1 cellular context compared by ENCODE assay signal in the genomic region with DNA sequence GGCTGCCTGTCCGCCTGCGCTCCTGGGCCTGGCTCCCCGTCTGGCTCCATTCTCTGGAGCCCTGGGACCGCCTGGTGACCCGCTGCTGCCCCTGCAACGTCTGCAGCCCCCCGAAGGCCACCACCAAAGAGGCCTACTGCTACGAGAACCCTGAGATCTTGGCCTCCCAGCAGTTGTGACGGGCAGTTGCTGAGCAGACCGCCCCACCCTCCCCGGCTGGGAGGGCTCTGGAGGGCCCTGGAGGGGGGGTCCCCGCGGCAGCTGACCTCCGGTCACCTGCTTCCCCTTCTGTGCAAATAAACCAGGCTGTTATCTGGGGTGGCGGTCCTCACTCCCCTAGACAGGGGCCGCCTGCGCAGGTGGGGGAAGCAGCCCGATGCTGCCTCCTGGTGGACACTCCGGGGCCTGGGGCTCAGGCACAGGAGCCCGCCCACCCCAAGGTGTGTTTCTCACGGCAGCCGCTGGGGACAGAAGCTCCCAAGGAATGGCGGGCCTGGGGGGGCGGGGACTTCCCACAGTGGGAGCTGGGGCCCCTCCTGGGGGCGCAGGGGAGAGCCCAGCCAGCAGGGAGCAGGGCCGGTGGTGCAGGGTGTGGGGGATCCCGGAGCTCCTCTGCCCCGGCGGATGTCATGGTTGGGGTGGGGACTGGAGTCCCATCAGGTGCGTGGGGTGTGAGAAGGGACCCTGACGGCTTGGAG.
TF ChIP-seq lines count a peak whose summit lies in the region.

No MANE protein-coding gene starts in this region.

TF ChIP-seq in HepG2, 621 proteins besides CTCF, POLR2A, EP300 and RAD21 (continued from another document and continues in another):
- TF ChIP-seq, protein P1, sequence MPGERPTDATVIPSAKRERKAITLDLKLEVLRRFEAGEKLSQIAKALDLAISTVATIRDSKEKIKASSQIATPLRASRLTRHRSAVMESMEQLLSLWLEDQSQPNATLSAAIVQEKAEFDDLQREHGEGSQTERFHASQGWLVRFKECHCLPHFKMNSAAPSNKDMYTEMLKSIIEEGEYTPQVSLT (CRISPR knock-in tag; IDR thresholded peaks at IDR 0.05; ENCODE audit: borderline replicate concordance, low read depth): no peak
- TF ChIP-seq, protein P2, sequence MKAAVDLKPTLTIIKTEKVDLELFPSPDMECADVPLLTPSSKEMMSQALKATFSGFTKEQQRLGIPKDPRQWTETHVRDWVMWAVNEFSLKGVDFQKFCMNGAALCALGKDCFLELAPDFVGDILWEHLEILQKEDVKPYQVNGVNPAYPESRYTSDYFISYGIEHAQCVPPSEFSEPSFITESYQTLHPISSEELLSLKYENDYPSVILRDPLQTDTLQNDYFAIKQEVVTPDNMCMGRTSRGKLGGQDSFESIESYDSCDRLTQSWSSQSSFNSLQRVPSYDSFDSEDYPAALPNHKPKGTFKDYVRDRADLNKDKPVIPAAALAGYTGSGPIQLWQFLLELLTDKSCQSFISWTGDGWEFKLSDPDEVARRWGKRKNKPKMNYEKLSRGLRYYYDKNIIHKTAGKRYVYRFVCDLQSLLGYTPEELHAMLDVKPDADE (CRISPR knock-in tag; IDR thresholded peaks at IDR 0.05): no peak; the same call in 1 of the 2 replicates
- TF ChIP-seq ZNF546 (CRISPR knock-in tag; conservative IDR thresholded peaks at IDR 0.05) (peak; percentile 29; the same call in 1 of the 2 replicates), ZMYM2 (CRISPR knock-in tag; IDR thresholded peaks at IDR 0.05) (peak; percentile 30; the same call in 1 of the 2 replicates), CREB1 (IDR thresholded peaks at IDR 0.05) (no peak), CREB1 (CRISPR knock-in tag; IDR thresholded peaks at IDR 0.05) (no peak), MYC (CRISPR knock-in tag; IDR thresholded peaks at IDR 0.05; ENCODE audit: borderline replicate concordance) (peak; percentile 60; the same call in 1 of the 2 replicates), MIER2 (CRISPR knock-in tag; IDR thresholded peaks at IDR 0.05) (peak; percentile 78), ZFP36L1 (CRISPR knock-in tag; IDR thresholded peaks at IDR 0.05) (no peak), CBX5 (CRISPR knock-in tag; IDR thresholded peaks at IDR 0.05; ENCODE audit: borderline replicate concordance) (peak; percentile 29; the same call in 1 of the 2 replicates), AHR (CRISPR knock-in tag; IDR thresholded peaks at IDR 0.05) (no peak; the same call in 1 of the 2 replicates), ZNF451 (CRISPR knock-in tag; IDR thresholded peaks at IDR 0.05) (peak; percentile 15; the same call in 1 of the 2 replicates), NR2F6 (IDR thresholded peaks at IDR 0.05) (peak; percentile 91), NR2F6 (CRISPR knock-in tag; IDR thresholded peaks at IDR 0.05) (peak; percentile 90), PHB2 (IDR thresholded peaks at IDR 0.05; ENCODE audit: partially characterized antibody) (no peak), WIZ (CRISPR knock-in tag; IDR thresholded peaks at IDR 0.05) (no peak), ZNF382 (CRISPR knock-in tag; IDR thresholded peaks at IDR 0.05; ENCODE audit: borderline replicate concordance) (no peak), ZNF776 (CRISPR knock-in tag; IDR thresholded peaks at IDR 0.05) (no peak; the same call in 1 of the 2 replicates), ZNF263 (CRISPR knock-in tag; IDR thresholded peaks at IDR 0.05) (peak; percentile 44; the same call in 1 of the 2 replicates), FOSL1 (CRISPR knock-in tag; IDR thresholded peaks at IDR 0.05; ENCODE audit: borderline replicate concordance) (no peak), ZNF138 (CRISPR knock-in tag; IDR thresholded peaks at IDR 0.05; ENCODE audit: low read depth) (no peak), SMYD3 (CRISPR knock-in tag; IDR thresholded peaks at IDR 0.05) (0 out of 2 replicates have a peak, but pooled peaks have one; percentile 44), ZNF619 (CRISPR knock-in tag; IDR thresholded peaks at IDR 0.05) (no peak; the same call in 1 of the 2 replicates), SAP130 (CRISPR knock-in tag; IDR thresholded peaks at IDR 0.05; ENCODE audit: low read depth) (peak; percentile 86), ZNF615 (CRISPR knock-in tag; IDR thresholded peaks at IDR 0.05; ENCODE audit: borderline replicate concordance) (no peak; the same call in 1 of the 2 replicates), HIVEP1 (CRISPR knock-in tag; IDR thresholded peaks at IDR 0.05) (peak; percentile 80), NFE2 (CRISPR knock-in tag; IDR thresholded peaks at IDR 0.05) (no peak), BCL3 (CRISPR knock-in tag; IDR thresholded peaks at IDR 0.05) (0 out of 2 replicates have a peak, but pooled peaks have one; percentile 21), NAIF1 (CRISPR knock-in tag; IDR thresholded peaks at IDR 0.05; ENCODE audit: borderline replicate concordance) (peak; percentile 38; the same call in 1 of the 2 replicates), CHCHD3 (CRISPR knock-in tag; IDR thresholded peaks at IDR 0.05) (no peak), ZNF629 (CRISPR knock-in tag; conservative IDR thresholded peaks at IDR 0.05) (0 out of 2 replicates have a peak, but pooled peaks have one; percentile 23)
- TF ChIP-seq, protein P3, sequence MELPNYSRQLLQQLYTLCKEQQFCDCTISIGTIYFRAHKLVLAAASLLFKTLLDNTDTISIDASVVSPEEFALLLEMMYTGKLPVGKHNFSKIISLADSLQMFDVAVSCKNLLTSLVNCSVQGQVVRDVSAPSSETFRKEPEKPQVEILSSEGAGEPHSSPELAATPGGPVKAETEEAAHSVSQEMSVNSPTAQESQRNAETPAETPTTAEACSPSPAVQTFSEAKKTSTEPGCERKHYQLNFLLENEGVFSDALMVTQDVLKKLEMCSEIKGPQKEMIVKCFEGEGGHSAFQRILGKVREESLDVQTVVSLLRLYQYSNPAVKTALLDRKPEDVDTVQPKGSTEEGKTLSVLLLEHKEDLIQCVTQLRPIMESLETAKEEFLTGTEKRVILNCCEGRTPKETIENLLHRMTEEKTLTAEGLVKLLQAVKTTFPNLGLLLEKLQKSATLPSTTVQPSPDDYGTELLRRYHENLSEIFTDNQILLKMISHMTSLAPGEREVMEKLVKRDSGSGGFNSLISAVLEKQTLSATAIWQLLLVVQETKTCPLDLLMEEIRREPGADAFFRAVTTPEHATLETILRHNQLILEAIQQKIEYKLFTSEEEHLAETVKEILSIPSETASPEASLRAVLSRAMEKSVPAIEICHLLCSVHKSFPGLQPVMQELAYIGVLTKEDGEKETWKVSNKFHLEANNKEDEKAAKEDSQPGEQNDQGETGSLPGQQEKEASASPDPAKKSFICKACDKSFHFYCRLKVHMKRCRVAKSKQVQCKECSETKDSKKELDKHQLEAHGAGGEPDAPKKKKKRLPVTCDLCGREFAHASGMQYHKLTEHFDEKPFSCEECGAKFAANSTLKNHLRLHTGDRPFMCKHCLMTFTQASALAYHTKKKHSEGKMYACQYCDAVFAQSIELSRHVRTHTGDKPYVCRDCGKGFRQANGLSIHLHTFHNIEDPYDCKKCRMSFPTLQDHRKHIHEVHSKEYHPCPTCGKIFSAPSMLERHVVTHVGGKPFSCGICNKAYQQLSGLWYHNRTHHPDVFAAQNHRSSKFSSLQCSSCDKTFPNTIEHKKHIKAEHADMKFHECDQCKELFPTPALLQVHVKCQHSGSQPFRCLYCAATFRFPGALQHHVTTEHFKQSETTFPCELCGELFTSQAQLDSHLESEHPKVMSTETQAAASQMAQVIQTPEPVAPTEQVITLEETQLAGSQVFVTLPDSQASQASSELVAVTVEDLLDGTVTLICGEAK (IDR thresholded peaks at IDR 0.05): no peak
- TF ChIP-seq, protein P3 (CRISPR knock-in tag; IDR thresholded peaks at IDR 0.05): no peak; the same call in 1 of the 2 replicates
- TF ChIP-seq, protein P4, sequence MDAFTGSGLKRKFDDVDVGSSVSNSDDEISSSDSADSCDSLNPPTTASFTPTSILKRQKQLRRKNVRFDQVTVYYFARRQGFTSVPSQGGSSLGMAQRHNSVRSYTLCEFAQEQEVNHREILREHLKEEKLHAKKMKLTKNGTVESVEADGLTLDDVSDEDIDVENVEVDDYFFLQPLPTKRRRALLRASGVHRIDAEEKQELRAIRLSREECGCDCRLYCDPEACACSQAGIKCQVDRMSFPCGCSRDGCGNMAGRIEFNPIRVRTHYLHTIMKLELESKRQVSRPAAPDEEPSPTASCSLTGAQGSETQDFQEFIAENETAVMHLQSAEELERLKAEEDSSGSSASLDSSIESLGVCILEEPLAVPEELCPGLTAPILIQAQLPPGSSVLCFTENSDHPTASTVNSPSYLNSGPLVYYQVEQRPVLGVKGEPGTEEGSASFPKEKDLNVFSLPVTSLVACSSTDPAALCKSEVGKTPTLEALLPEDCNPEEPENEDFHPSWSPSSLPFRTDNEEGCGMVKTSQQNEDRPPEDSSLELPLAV (CRISPR knock-in tag; conservative IDR thresholded peaks at IDR 0.05; ENCODE audit: low read depth): 0 out of 2 replicates have a peak, but pooled peaks have one; percentile 34
- TF ChIP-seq, protein P5, sequence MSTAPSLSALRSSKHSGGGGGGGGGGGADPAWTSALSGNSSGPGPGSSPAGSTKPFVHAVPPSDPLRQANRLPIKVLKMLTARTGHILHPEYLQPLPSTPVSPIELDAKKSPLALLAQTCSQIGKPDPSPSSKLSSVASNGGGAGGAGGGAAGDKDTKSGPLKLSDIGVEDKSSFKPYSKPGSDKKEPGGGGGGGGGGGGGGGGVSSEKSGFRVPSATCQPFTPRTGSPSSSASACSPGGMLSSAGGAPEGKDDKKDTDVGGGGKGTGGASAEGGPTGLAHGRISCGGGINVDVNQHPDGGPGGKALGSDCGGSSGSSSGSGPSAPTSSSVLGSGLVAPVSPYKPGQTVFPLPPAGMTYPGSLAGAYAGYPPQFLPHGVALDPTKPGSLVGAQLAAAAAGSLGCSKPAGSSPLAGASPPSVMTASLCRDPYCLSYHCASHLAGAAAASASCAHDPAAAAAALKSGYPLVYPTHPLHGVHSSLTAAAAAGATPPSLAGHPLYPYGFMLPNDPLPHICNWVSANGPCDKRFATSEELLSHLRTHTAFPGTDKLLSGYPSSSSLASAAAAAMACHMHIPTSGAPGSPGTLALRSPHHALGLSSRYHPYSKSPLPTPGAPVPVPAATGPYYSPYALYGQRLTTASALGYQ (CRISPR knock-in tag; IDR thresholded peaks at IDR 0.05): peak; percentile 88; the same call in 1 of the 2 replicates
- TF ChIP-seq, protein P6, sequence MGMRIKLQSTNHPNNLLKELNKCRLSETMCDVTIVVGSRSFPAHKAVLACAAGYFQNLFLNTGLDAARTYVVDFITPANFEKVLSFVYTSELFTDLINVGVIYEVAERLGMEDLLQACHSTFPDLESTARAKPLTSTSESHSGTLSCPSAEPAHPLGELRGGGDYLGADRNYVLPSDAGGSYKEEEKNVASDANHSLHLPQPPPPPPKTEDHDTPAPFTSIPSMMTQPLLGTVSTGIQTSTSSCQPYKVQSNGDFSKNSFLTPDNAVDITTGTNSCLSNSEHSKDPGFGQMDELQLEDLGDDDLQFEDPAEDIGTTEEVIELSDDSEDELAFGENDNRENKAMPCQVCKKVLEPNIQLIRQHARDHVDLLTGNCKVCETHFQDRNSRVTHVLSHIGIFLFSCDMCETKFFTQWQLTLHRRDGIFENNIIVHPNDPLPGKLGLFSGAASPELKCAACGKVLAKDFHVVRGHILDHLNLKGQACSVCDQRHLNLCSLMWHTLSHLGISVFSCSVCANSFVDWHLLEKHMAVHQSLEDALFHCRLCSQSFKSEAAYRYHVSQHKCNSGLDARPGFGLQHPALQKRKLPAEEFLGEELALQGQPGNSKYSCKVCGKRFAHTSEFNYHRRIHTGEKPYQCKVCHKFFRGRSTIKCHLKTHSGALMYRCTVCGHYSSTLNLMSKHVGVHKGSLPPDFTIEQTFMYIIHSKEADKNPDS (CRISPR knock-in tag; IDR thresholded peaks at IDR 0.05): peak; percentile 36; the same call in 1 of the 2 replicates
